8 cellular contexts compared by ENCODE assay signal in the genomic region with DNA sequence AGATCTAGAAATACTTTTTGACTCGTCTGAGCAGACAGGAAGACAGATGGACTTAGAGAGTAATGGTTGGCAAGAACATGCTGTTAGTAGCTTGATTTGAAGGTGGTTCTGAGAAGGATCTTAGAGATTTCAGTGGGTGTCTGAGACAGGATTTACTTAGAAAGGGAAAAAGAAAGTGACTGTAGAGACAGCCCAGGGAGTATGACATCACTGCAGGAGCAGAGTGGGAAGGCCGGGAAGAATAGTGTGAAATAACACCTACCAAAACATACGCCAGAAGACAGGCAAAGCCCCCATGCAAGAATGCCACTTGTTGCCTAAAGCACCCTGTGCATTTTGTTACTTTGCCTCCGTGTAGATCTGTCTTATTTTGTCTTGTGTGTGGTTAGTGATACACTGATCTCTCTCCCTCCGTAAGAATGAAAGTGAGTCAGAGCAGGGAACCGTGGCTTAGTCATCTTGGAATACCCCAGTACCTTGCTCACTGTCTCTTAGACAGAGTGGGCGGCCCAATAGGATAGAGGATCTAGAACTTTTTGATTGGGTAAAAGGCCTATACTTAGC.
A peak's percentile ranks its signal among the peaks of the same experiment; 100 is the strongest.
DNase-seq lines count a peak whose midpoint lies in the region; ATAC-seq and TF ChIP-seq lines count a peak whose summit lies in the region.

No MANE protein-coding gene starts in this region.

- H3K27ac ChIP-seq in HEK293 (ENCODE audit: extremely low read depth, low read depth, low read length) (peak overlapping the region; percentile 20; the same call in 1 of the 2 replicates), esophagus muscularis mucosa (replicated peaks in 1 of 4) (peak overlapping the region; percentile 82 to 87 (median 86)), ovary (peak overlapping the region; percentile 38 to 42), urinary bladder (ENCODE audit: low read depth) (peak overlapping the region; percentile 48)

- no peaks in the 10 kb centered on the region for H3K27me3 ChIP-seq in esophagus muscularis mucosa
- no peaks in the 10 kb centered on the region for H3K27me3 ChIP-seq in ovary

- intact Hi-C loops in esophagus muscularis mucosa (cut with DNase I) (loop anchor here (10.0 kb wide), 1 partner anchor 173 kb away; no protein-coding TSS in a partner anchor), ovary (cut with DNase I) (no loop called here)

- TF ChIP-seq CTCF in HEK293 (tag by site-specific recombination; IDR thresholded peaks at IDR 0.05) (no peak), esophagus muscularis mucosa (IDR thresholded peaks at IDR 0.05) (no peak), ovary (IDR thresholded peaks at IDR 0.05) (no peak)

- H3K4me3 ChIP-seq in HEK293 (ENCODE audit: low read depth, low read length) (peak overlapping the region; percentile 23), esophagus muscularis mucosa (peak overlapping the region; percentile 41 to 56 (median 46)), ovary (peak overlapping the region; percentile 26), urinary bladder (ENCODE audit: low read depth, low read length) (peak overlapping the region; percentile 51)

- POLR2A ChIA-PET in HEK293 (lab: Yijun Ruan, JAX): interaction anchor here (0.9 kb wide), 1 partner anchor 177 kb away, joined by 3 read pairs; no protein-coding TSS in a partner anchor

- ATAC-seq in activated CD4-positive, CD25-positive, alpha-beta regulatory T cell treated with anti-CD3 and anti-CD28 coated beads, Interleukin-2, amount 50 U/mL, for 24 hours: peak; percentile 95 to 98
- ATAC-seq in HG02981 (IDR thresholded peaks at IDR 0.05; ENCODE audit: unreplicated experiment) (no peak), GM18511 (IDR thresholded peaks at IDR 0.05; ENCODE audit: unreplicated experiment) (no peak)

- CTCF ChIA-PET in HEK293 (lab: Yijun Ruan, JAX): no interaction called here

- no peak for TF ChIP-seq POLR2A in esophagus muscularis mucosa (IDR thresholded peaks at IDR 0.05; ENCODE audit: low read depth)
- no peak for TF ChIP-seq POLR2A in ovary (IDR thresholded peaks at IDR 0.05)

- TF ChIP-seq EP300 in esophagus muscularis mucosa (IDR thresholded peaks at IDR 0.05) (no peak), ovary (IDR thresholded peaks at IDR 0.05) (no peak)

- no peaks in the 10 kb centered on the region for H3K9me3 ChIP-seq in HEK293 (ENCODE audit: control insufficient read depth, insufficient read depth, low read depth, low read length)
- no peaks in the 10 kb centered on the region for H3K9me3 ChIP-seq in esophagus muscularis mucosa
- no peaks in the 10 kb centered on the region for H3K9me3 ChIP-seq in ovary

- peaks cover 3% of the 10 kb centered on the region; the same call in 1 of the 2 replicates for H3K4me1 ChIP-seq in HEK293 (ENCODE audit: control insufficient read depth, insufficient read depth, low read length)
- peaks cover 12 to 36% (median 33%) of the 10 kb centered on the region in 4 donors for H3K4me1 ChIP-seq in esophagus muscularis mucosa
- no peaks in the 10 kb centered on the region for H3K4me1 ChIP-seq in ovary (ENCODE audit: insufficient read depth)
- H3K4me1 ChIP-seq in urinary bladder (ENCODE audit: insufficient read depth): no peaks in the 10 kb centered on the region

- DNase-seq in AG20443 (ENCODE audit: low spot score): peak; percentile 91
- no peak for DNase-seq in esophagus muscularis mucosa (ENCODE audit: extremely low spot score)
- peak in 3 of 5 donors; percentile 13 to 37 (median 22) for DNase-seq in ovary

- H3K36me3 ChIP-seq in HEK293 (ENCODE audit: control insufficient read depth in 2 of 2, insufficient read depth in 1 of 2, low read length in 2 of 2) (no peaks in the 10 kb centered on the region), esophagus muscularis mucosa (no peaks in the 10 kb centered on the region), ovary (no peaks in the 10 kb centered on the region), urinary bladder (ENCODE audit: insufficient read depth) (no peaks in the 10 kb centered on the region)

- 13% methylated on average over 7 of the region's 7 CpGs for WGBS in esophagus muscularis mucosa
- WGBS in ovary, 3 donors: 10 to 16% (median 12%) methylated on average over 7 of the region's 7 CpGs
- WGBS in urinary bladder: 14% methylated on average over 7 of the region's 7 CpGs

TF ChIP-seq in HEK293, 187 proteins besides CTCF, POLR2A, EP300 and RAD21 (continues in another document):
- peak; percentile 60 for TF ChIP-seq ZNF366 (tag by site-specific recombination; conservative IDR thresholded peaks at IDR 0.05)
- 0 out of 2 replicates have a peak, but pooled peaks have one; percentile 29 for TF ChIP-seq ZNF350 (tag by site-specific recombination; IDR thresholded peaks at IDR 0.05)
- 0 out of 2 replicates have a peak, but pooled peaks have one; percentile 41 for TF ChIP-seq ZBTB17 (tag by site-specific recombination; IDR thresholded peaks at IDR 0.05)
- TF ChIP-seq, protein P1, sequence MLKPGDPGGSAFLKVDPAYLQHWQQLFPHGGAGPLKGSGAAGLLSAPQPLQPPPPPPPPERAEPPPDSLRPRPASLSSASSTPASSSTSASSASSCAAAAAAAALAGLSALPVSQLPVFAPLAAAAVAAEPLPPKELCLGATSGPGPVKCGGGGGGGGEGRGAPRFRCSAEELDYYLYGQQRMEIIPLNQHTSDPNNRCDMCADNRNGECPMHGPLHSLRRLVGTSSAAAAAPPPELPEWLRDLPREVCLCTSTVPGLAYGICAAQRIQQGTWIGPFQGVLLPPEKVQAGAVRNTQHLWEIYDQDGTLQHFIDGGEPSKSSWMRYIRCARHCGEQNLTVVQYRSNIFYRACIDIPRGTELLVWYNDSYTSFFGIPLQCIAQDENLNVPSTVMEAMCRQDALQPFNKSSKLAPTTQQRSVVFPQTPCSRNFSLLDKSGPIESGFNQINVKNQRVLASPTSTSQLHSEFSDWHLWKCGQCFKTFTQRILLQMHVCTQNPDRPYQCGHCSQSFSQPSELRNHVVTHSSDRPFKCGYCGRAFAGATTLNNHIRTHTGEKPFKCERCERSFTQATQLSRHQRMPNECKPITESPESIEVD (tag by site-specific recombination; IDR thresholded peaks at IDR 0.05): no peak
- no peak for TF ChIP-seq GLIS1 (tag by site-specific recombination; IDR thresholded peaks at IDR 0.05)
- TF ChIP-seq ZFP69B (tag by site-specific recombination; IDR thresholded peaks at IDR 0.05): no peak
- 0 out of 2 replicates have a peak, but pooled peaks have one; percentile 12 for TF ChIP-seq SP7 (tag by site-specific recombination; IDR thresholded peaks at IDR 0.05)
- TF ChIP-seq MYNN (tag by site-specific recombination; IDR thresholded peaks at IDR 0.05; ENCODE audit: borderline replicate concordance): no peak
- peak; percentile 28 for TF ChIP-seq ZFHX2 (tag by site-specific recombination; conservative IDR thresholded peaks at IDR 0.05)
- TF ChIP-seq PRDM1 (tag by site-specific recombination; IDR thresholded peaks at IDR 0.05): peak; percentile 59; the same call in 1 of the 2 replicates
- TF ChIP-seq SCRT2 (tag by site-specific recombination; IDR thresholded peaks at IDR 0.05): peak; percentile 92
- TF ChIP-seq ZNF629 (tag by site-specific recombination; IDR thresholded peaks at IDR 0.05): 0 out of 2 replicates have a peak, but pooled peaks have one; percentile 34
- TF ChIP-seq ZNF335 (tag by site-specific recombination; conservative IDR thresholded peaks at IDR 0.05): peak; percentile 40; the same call in 1 of the 2 replicates
- TF ChIP-seq, protein P2, sequence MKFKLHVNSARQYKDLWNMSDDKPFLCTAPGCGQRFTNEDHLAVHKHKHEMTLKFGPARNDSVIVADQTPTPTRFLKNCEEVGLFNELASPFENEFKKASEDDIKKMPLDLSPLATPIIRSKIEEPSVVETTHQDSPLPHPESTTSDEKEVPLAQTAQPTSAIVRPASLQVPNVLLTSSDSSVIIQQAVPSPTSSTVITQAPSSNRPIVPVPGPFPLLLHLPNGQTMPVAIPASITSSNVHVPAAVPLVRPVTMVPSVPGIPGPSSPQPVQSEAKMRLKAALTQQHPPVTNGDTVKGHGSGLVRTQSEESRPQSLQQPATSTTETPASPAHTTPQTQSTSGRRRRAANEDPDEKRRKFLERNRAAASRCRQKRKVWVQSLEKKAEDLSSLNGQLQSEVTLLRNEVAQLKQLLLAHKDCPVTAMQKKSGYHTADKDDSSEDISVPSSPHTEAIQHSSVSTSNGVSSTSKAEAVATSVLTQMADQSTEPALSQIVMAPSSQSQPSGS (tag by site-specific recombination; IDR thresholded peaks at IDR 0.05; ENCODE audit: low read depth): no peak
- TF ChIP-seq ZBTB21 (tag by site-specific recombination; IDR thresholded peaks at IDR 0.05): peak; percentile 48

Comparison
In these comparisons a context has a peak if more than half of its experiments do, and no peak if none do; other contexts are left out.
1. H3K27ac ChIP-seq: peak in every context shown above with its lines; median percentile 86 in esophagus muscularis mucosa; 48 in urinary bladder; 40 in ovary; 20 in HEK293.
2. ATAC-seq: peak in activated CD4-positive, CD25-positive, alpha-beta regulatory T cell treated with anti-CD3 and anti-CD28 coated beads, Interleukin-2, amount 50 U/mL, for 24 hours (2 of 2); none in HG02981 (single experiment) and GM18511 (single experiment).
3. Peak in every context shown above with its lines, with median percentiles within 50 percentile points of each other: H3K4me3 ChIP-seq.